ENCODE assay signal across 21 cellular contexts in genomic region chr9:132190966-132191365, GRCh38.
"Had no signal": no experiment of that assay in that cellular context is flagged by ENCODE, and none has a peak within 500 bp of the region (broad histone marks: within the 10 kb centered on the region; RNA-seq: fewer than 3 reads in every experiment).

No MANE protein-coding gene starts in this region.

- H3K27ac ChIP-seq: neural progenitor cell, right lobe of liver, thoracic aorta had no signal

- H3K9ac ChIP-seq: neural progenitor cell had no signal

- H3K9me3 ChIP-seq: right lobe of liver, thoracic aorta had no signal

- H3K4me1 ChIP-seq: right lobe of liver had no signal

- DNase-seq: activated CD4-positive, alpha-beta T cell treated with anti-CD3 and anti-CD28 coated beads for 4 hours; activated CD4-positive, alpha-beta T cell treated with anti-CD3 and anti-CD28 coated beads, Interleukin-2, amount 50 U/mL, for 4 hours; activated naive CD4-positive, alpha-beta T cell; activated T-cell treated with anti-CD3 and anti-CD28 coated beads for 4 hours; activated T-cell treated with anti-CD3 and anti-CD28 coated beads, Interleukin-2, amount 50 U/mL, for 72 hours; endodermal cell; foreskin fibroblast; immature natural killer cell; kidney; mesendoderm; natural killer cell; posterior cingulate gyrus; right lobe of liver; stimulated activated CD4-positive, alpha-beta T cell treated with anti-CD3 and anti-CD28 coated beads, Interleukin-2, amount 100 ng/mL, for 48 hours; stimulated activated naive CD4-positive, alpha-beta T cell treated with Interleukin-2 at 50 U/mL for 16 hours; trophoblast cell had no signal

- H3K27me3 ChIP-seq: neural progenitor cell, right lobe of liver had no signal

- H3K4me3 ChIP-seq: lung, neural progenitor cell, right lobe of liver, thoracic aorta had no signal

- H3K4me2 ChIP-seq: neural progenitor cell had no signal

- H3K36me3 ChIP-seq: neural progenitor cell, right lobe of liver, thoracic aorta had no signal

- ATAC-seq: activated naive CD4-positive, alpha-beta T cell treated with anti-CD3 and anti-CD28 coated beads, Interleukin-2, amount 50 U/mL, for 72 hours; activated T-cell treated with anti-CD3 and anti-CD28 coated beads, Interleukin-2, amount 50 U/mL, for 72 hours; esophagus mucosa; natural killer cell; right lobe of liver had no signal
